20 cellular contexts compared by ENCODE assay signal in the genomic region with DNA sequence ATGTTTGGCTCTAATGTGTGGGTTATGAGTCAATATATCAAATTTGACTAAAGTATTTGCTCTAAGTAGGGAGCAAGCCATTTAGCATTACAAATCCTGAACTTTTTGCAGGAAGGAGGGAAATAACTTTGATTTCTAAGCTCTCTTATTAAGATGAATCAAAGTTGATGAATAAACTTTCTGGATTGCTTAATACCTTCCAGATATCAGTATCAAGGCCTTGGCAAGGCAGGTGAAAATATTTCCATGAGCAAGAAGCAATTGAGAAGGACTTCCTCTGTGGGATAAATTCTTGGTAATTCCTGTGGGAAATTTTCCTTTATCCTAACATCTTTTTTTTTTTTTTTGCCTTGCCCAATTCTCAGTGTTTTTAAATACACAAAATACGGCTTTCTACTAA.
DNase-seq lines count a peak whose midpoint lies in the region; ATAC-seq and TF ChIP-seq lines count a peak whose summit lies in the region.
"Had no signal": no experiment of that assay in that cellular context is flagged by ENCODE, and none has a peak within 500 bp of the region (broad histone marks: within the 10 kb centered on the region; RNA-seq: fewer than 3 reads in every experiment).

No MANE protein-coding gene starts in this region.

- H3K9ac ChIP-seq in mesenchymal stem cell (ENCODE audit: low read length): no peak overlapping the region

- H2BK12ac ChIP-seq in mesenchymal stem cell (ENCODE audit: low read length in 2 of 2): no peak overlapping the region

- H3K4me3 Mint-ChIP-seq in activated T-cell treated with anti-CD3 and anti-CD28 coated beads, Interleukin-2, amount 50 U/mL, for 4 hours: no peak overlapping the region
- H3K4me3 Mint-ChIP-seq: effector memory CD8-positive, alpha-beta T cell; naive thymus-derived CD4-positive, alpha-beta T cell had no signal

- peak; percentile 33 for ATAC-seq in Right ventricle myocardium superior (ENCODE audit: poor library complexity)
- ATAC-seq in heart left ventricle: no peak
- no peak for ATAC-seq in activated T-cell treated with anti-CD3 and anti-CD28 coated beads, Interleukin-2, amount 50 U/mL, for 4 hours
- no peak for ATAC-seq in HG03097 (IDR thresholded peaks at IDR 0.05; ENCODE audit: low FRiP score, unreplicated experiment)
- ATAC-seq: effector memory CD8-positive, alpha-beta T cell; naive thymus-derived CD4-positive, alpha-beta T cell had no signal

- peaks cover 0 to 25% (median 8%) of the 10 kb centered on the region in 12 donors for H3K4me1 ChIP-seq in heart left ventricle
- H3K4me1 ChIP-seq in mesenchymal stem cell (ENCODE audit: control insufficient read depth, insufficient read depth, low read depth, low read length): peaks cover 4% of the 10 kb centered on the region
- H3K4me1 ChIP-seq in uterus: peaks cover 0 to 14% of the 10 kb centered on the region in 2 donors
- H3K4me1 ChIP-seq: prostate gland had no signal

- H3K4ac ChIP-seq in mesenchymal stem cell (ENCODE audit: low read depth in 1 of 2, low read length in 2 of 2): no peak overlapping the region

- H3K14ac ChIP-seq in mesenchymal stem cell (ENCODE audit: low read length in 2 of 2): no peak overlapping the region

- DNase-seq in Right ventricle myocardium superior: no peak
- no peak for DNase-seq in heart left ventricle
- no peak for DNase-seq in epithelial cell of prostate (ENCODE audit: low read depth, low spot score)
- no peak for DNase-seq in mesenchymal stem cell
- DNase-seq in uterus: no peak
- no peak for DNase-seq in activated T-cell treated with anti-CD3 and anti-CD28 coated beads, Interleukin-2, amount 50 U/mL, for 4 hours
- no peak for DNase-seq in C1 segment of cervical spinal cord (lab: John Stamatoyannopoulos, UW)
- DNase-seq: activated CD8-positive, alpha-beta memory T cell treated with anti-CD3 and anti-CD28 coated beads for 24 hours; effector memory CD8-positive, alpha-beta T cell; gastrocnemius medialis; Karpas-422; naive thymus-derived CD4-positive, alpha-beta T cell; NCI-H1092 treated with DMSO at 0.1 percent for 48 hours; NCI-H2081 treated with DMSO at 0.1 percent for 48 hours; NCI-H510A treated with DMSO at 0.1 percent for 48 hours; SHP77; tibial artery had no signal

- TF ChIP-seq POLR2A in heart left ventricle (IDR thresholded peaks at IDR 0.05) (no peak), uterus (IDR thresholded peaks at IDR 0.05) (no peak)

- no peaks in the 10 kb centered on the region for H3K36me3 Mint-ChIP-seq in activated T-cell treated with anti-CD3 and anti-CD28 coated beads, Interleukin-2, amount 50 U/mL, for 4 hours (ENCODE audit: insufficient read depth)
- H3K36me3 Mint-ChIP-seq: CD14-positive monocyte; naive thymus-derived CD4-positive, alpha-beta T cell had no signal

- H3K27ac ChIP-seq in heart left ventricle (no peak overlapping the region), epithelial cell of prostate (peak overlapping the region; percentile 95), mesenchymal stem cell (ENCODE audit: low read length, poor library complexity, severe bottlenecking) (peak overlapping the region; percentile 92), uterus (peak overlapping the region; percentile 38 to 54)
- H3K27ac ChIP-seq: gastrocnemius medialis, prostate gland, tibial artery had no signal

- H2AK5ac ChIP-seq in mesenchymal stem cell (ENCODE audit: low read length, severe bottlenecking): no peak overlapping the region

- no peak overlapping the region for H2BK15ac ChIP-seq in mesenchymal stem cell (ENCODE audit: low read depth, poor library complexity, severe bottlenecking)

- H3K4me3 ChIP-seq in heart left ventricle (no peak overlapping the region), mesenchymal stem cell (ENCODE audit: insufficient read depth in 1 of 2, low read depth in 1 of 2, low read length in 2 of 2) (no peak overlapping the region), uterus (no peak overlapping the region)
- H3K4me3 ChIP-seq: gastrocnemius medialis, prostate gland, tibial artery had no signal

- H3K36me3 ChIP-seq in heart left ventricle (no peaks in the 10 kb centered on the region), mesenchymal stem cell (ENCODE audit: control insufficient read depth in 1 of 2, insufficient read depth in 2 of 2, low read depth in 1 of 2, low read length in 2 of 2) (no peaks in the 10 kb centered on the region), uterus (no peaks in the 10 kb centered on the region)
- H3K36me3 ChIP-seq: gastrocnemius medialis, prostate gland, tibial artery had no signal

- H3K18ac ChIP-seq in mesenchymal stem cell (ENCODE audit: low read depth in 1 of 2, low read length in 2 of 2): no peak overlapping the region

- H2AFZ ChIP-seq in mesenchymal stem cell (ENCODE audit: low read depth, low read length): no peak overlapping the region

- TF ChIP-seq CTCF in heart left ventricle (IDR thresholded peaks at IDR 0.05) (no peak), uterus (IDR thresholded peaks at IDR 0.05) (no peak)

- peaks cover 0 to 3% (median 0%) of the 10 kb centered on the region in 9 donors for H3K27me3 ChIP-seq in heart left ventricle
- no peaks in the 10 kb centered on the region for H3K27me3 ChIP-seq in mesenchymal stem cell (ENCODE audit: control insufficient read depth in 1 of 2, insufficient read depth in 1 of 2, low read length in 2 of 2)
- H3K27me3 ChIP-seq in uterus: no peaks in the 10 kb centered on the region
- H3K27me3 ChIP-seq: gastrocnemius medialis, tibial artery had no signal

- H3K9me3 Mint-ChIP-seq in activated T-cell treated with anti-CD3 and anti-CD28 coated beads, Interleukin-2, amount 50 U/mL, for 4 hours: no peaks in the 10 kb centered on the region
- H3K9me3 Mint-ChIP-seq: effector memory CD8-positive, alpha-beta T cell had no signal

- 59 to 76% (median 69%) methylated on average over 1 of the region's 1 CpG for WGBS in heart left ventricle, 4 donors
- WGBS in mesenchymal stem cell: 0% methylated on average over 1 of the region's 1 CpG

- no peaks in the 10 kb centered on the region for H3K4me1 Mint-ChIP-seq in activated T-cell treated with anti-CD3 and anti-CD28 coated beads, Interleukin-2, amount 50 U/mL, for 4 hours (ENCODE audit: low read depth)
- H3K4me1 Mint-ChIP-seq: naive thymus-derived CD4-positive, alpha-beta T cell had no signal

- H3K4me2 ChIP-seq in mesenchymal stem cell (ENCODE audit: low read length, poor library complexity, severe bottlenecking): no peak overlapping the region

- no peak overlapping the region for H2BK5ac ChIP-seq in mesenchymal stem cell (ENCODE audit: low read depth, low read length, poor library complexity, severe bottlenecking)

- no peak overlapping the region for H4K91ac ChIP-seq in mesenchymal stem cell (ENCODE audit: low read length)

- H3K9me3 ChIP-seq in heart left ventricle: no peaks in the 10 kb centered on the region
- H3K9me3 ChIP-seq in mesenchymal stem cell (ENCODE audit: control insufficient read depth, low read length): no peaks in the 10 kb centered on the region
- no peaks in the 10 kb centered on the region for H3K9me3 ChIP-seq in uterus
- H3K9me3 ChIP-seq: gastrocnemius medialis, prostate gland, tibial artery had no signal

- no peaks in the 10 kb centered on the region for H3K27me3 Mint-ChIP-seq in activated T-cell treated with anti-CD3 and anti-CD28 coated beads, Interleukin-2, amount 50 U/mL, for 4 hours (ENCODE audit: low read depth)
- H3K27me3 Mint-ChIP-seq: effector memory CD8-positive, alpha-beta T cell had no signal

- H3K79me1 ChIP-seq in mesenchymal stem cell (replicated peaks; ENCODE audit: low read length, poor library complexity, severe bottlenecking): peaks cover 20% of the 10 kb centered on the region

- intact Hi-C loops in Right ventricle myocardium superior (cut with DNase I): no loop called here
- intact Hi-C loops in heart left ventricle (cut with DNase I): no loop called here
- intact Hi-C loops in uterus (cut with DNase I; ENCODE audit: low total_unique reads): no loop called here

- no peak overlapping the region for H3K23ac ChIP-seq in mesenchymal stem cell (ENCODE audit: low read length in 2 of 2)

- H2BK120ac ChIP-seq in mesenchymal stem cell (ENCODE audit: low read depth, low read length): no peak overlapping the region

- H4K8ac ChIP-seq in mesenchymal stem cell (ENCODE audit: low read length): no peak overlapping the region

Comparison
In these comparisons a context has a peak if more than half of its experiments do, and no peak if none do; other contexts are left out.
1. H3K27ac ChIP-seq: peak in epithelial cell of prostate (single experiment), mesenchymal stem cell (single experiment) and uterus (2 of 2); none in heart left ventricle (0 of 12).